In the genomic region with DNA sequence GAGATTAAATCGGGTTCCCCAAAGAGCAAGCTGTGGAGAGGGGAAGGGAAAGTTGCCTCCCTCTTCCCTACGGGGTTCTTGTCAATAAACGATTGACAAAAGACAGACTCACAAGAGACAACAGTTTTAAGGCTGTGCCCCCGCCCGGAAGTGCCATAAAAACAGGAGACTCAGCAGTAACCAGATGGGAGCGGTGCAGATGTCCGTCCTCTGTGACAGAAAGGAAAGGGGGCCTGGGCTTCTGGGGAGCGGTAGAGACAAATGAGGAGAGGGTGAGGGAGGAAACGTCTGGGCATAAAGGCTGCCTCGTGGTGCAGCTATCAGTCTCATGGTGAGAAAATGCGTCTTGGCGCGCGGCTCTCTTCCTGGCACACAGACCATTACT, we compare ENCODE assay signal across 15 cellular contexts.
"Had no signal": no experiment of that assay in that cellular context is flagged by ENCODE, and none has a peak within 500 bp of the region (broad histone marks: within the 10 kb centered on the region; RNA-seq: fewer than 3 reads in every experiment).

No MANE protein-coding gene starts in this region.

- H3K36me3 ChIP-seq: gastroesophageal sphincter, tibial nerve, uterus had no signal

- H3K9me3 ChIP-seq: gastroesophageal sphincter, mucosa of descending colon, tibial nerve, uterus had no signal

- H3K4me3 ChIP-seq: gastroesophageal sphincter, mucosa of descending colon, tibial nerve, uterus had no signal

- H3K27ac ChIP-seq: gastroesophageal sphincter, tibial nerve, uterus had no signal

- DNase-seq: activated CD4-positive, alpha-beta T cell treated with anti-CD3 and anti-CD28 coated beads, Interleukin-2, amount 50 U/mL, for 48 hours; activated CD4-positive, CD25-positive, alpha-beta regulatory T cell treated with anti-CD3 and anti-CD28 coated beads, Interleukin-2, amount 50 U/mL, for 72 hours; activated naive CD4-positive, alpha-beta T cell treated with anti-CD3 and anti-CD28 coated beads for 36 hours; activated naive CD8-positive, alpha-beta T cell treated with anti-CD3 and anti-CD28 coated beads, Interleukin-2, amount 50 U/mL, for 24 hours; activated T-cell treated with anti-CD3 and anti-CD28 coated beads, Interleukin-2, amount 50 U/mL, for 1 hour; mammary epithelial cell; naive thymus-derived CD4-positive, alpha-beta T cell; nucleus accumbens; stimulated activated CD4-positive, alpha-beta T cell treated with anti-CD3 and anti-CD28 coated beads, Interleukin-4, amount 100 ng/mL, for 1 hour; stimulated activated naive CD4-positive, alpha-beta T cell; uterus had no signal

- H3K4me1 ChIP-seq: gastroesophageal sphincter, uterus had no signal

- ATAC-seq: gastroesophageal sphincter; left colon; mucosa of descending colon; naive thymus-derived CD4-positive, alpha-beta T cell had no signal
